Comparison of ENCODE assay signal across 16 cellular contexts in the genomic region with DNA sequence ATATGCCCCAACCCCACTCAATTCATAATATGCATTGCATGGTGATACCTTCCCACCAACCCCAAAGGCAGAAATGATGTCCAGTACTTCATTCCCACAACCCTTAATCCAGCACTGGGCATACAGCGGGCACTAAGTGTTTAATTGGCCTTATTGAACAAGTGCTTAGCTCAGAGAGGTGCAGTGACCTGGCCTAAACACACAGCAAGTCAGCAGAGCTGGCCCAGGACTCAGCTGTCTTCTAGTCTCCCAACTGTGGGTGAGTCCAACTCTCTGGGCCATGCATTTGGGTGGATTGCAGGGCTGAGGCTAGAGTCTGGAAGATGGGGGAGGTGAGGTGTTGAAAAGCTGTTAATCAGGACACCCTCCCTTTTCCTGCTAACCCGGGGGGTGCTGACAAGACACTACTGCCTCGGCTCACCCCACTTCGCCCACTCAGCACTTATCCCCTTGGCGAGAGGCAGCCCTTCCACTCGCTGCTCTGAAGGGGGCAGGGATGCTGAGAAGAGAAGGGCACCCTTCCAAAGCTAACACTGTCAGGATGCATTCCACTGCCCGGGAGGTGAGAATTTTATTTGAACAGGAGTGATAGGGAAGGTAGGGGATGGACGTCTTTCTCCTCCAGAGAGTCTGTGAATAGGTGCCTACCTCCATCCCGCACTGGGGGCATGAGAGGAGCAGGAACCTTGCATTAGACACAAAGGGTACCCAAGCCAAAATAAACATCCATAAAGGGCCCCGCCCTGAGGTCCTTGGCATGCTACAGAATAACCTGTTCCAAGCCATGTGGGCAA. TPM values are rescaled to one million over a fixed set of nuclear protein-coding genes. Genes with fewer than 3 reads are reported as not detected.
DNase-seq lines count a peak whose midpoint lies in the region; ATAC-seq, FAIRE-seq and TF ChIP-seq lines count a peak whose summit lies in the region.
"Had no signal": no experiment of that assay in that cellular context is flagged by ENCODE, and none has a peak within 500 bp of the region (broad histone marks: within the 10 kb centered on the region; RNA-seq: fewer than 3 reads in every experiment).

No MANE protein-coding gene starts in this region.

- intact Hi-C loops in prostate gland (cut with DNase I), result no loop called here

- FAIRE-seq in H54 (lab: Jason Lieb, UNC), result no peak
- FAIRE-seq: A204.1, HTR-8/SVneo, TTC549 had no signal

- no peaks in the 10 kb centered on the region for H3K27me3 ChIP-seq in prostate gland (replicated peaks; ENCODE audit: insufficient read depth)

- TF ChIP-seq POLR2A in prostate gland (IDR thresholded peaks at IDR 0.05), result no peak
- TF ChIP-seq POLR2A in H54 (IDR thresholded peaks at IDR 0.05; ENCODE audit: low read depth, low read length), result no peak

- 26% methylated on average over 10 of the region's 10 CpGs for WGBS in prostate gland

- peaks cover 46% of the 10 kb centered on the region for H3K4me1 Mint-ChIP-seq in T-helper 1 cell treated with Interleukin-12 subunit alpha and Interleukin-12 subunit beta and Interleukin-4 antibody, amounts not matched to agents 30 μg/mL and 1 μg/mL, for 36 hours (ENCODE audit: low read depth)

- no peak overlapping the region for H3K4me3 Mint-ChIP-seq in T-helper 1 cell treated with Interleukin-12 subunit alpha and Interleukin-12 subunit beta and Interleukin-4 antibody, amounts not matched to agents 30 μg/mL and 1 μg/mL, for 36 hours
- H3K4me3 Mint-ChIP-seq: activated naive CD4-positive, alpha-beta T cell treated with anti-CD3 and anti-CD28 coated beads, Interleukin-2, amount 10 ng/mL, durations not matched to agents 7 days and 5 days had no signal

- no peaks in the 10 kb centered on the region for H3K4me1 ChIP-seq in prostate gland (replicated peaks)

- DNase-seq in T-helper 1 cell, result no peak
- DNase-seq in NCI-H2029 treated with DMSO at 0.1 percent for 48 hours (lab: John Stamatoyannopoulos, UW), result peak; percentile 96
- peak; percentile 48 for DNase-seq in prostate gland (ENCODE audit: low spot score)
- DNase-seq in putamen (ENCODE audit: low spot score), result no peak
- no peak for DNase-seq in H54 (ENCODE audit: insufficient read length, low spot score)
- no peak for DNase-seq in NCI-H128 (lab: John Stamatoyannopoulos, UW; ENCODE audit: unreplicated experiment)
- DNase-seq: activated naive CD4-positive, alpha-beta T cell treated with anti-CD3 and anti-CD28 coated beads, Interleukin-2, amount 10 ng/mL, durations not matched to agents 7 days and 5 days; central memory CD4-positive, alpha-beta T cell; NCI-H1048; NCI-H510A treated with DMSO at 0.1 percent for 48 hours; SHP77 had no signal

- no peaks in the 10 kb centered on the region for H3K9me3 Mint-ChIP-seq in T-helper 1 cell treated with Interleukin-12 subunit alpha and Interleukin-12 subunit beta and Interleukin-4 antibody, amounts not matched to agents 30 μg/mL and 1 μg/mL, for 36 hours
- H3K9me3 Mint-ChIP-seq: activated naive CD4-positive, alpha-beta T cell treated with anti-CD3 and anti-CD28 coated beads, Interleukin-2, amount 10 ng/mL, durations not matched to agents 7 days and 5 days had no signal

- TF ChIP-seq CTCF in prostate gland (IDR thresholded peaks at IDR 0.05), result no peak

- peak; percentile 28 for ATAC-seq in esophagus mucosa

- H3K27ac Mint-ChIP-seq in T-helper 1 cell treated with Interleukin-12 subunit alpha and Interleukin-12 subunit beta and Interleukin-4 antibody, amounts not matched to agents 30 μg/mL and 1 μg/mL, for 36 hours, result peak overlapping the region; percentile 46
- H3K27ac Mint-ChIP-seq: activated naive CD4-positive, alpha-beta T cell treated with anti-CD3 and anti-CD28 coated beads, Interleukin-2, amount 10 ng/mL, durations not matched to agents 7 days and 5 days had no signal

- H3K9me3 ChIP-seq in prostate gland, result no peaks in the 10 kb centered on the region

- H3K4me3 ChIP-seq in prostate gland, result no peak overlapping the region

- H3K36me3 ChIP-seq in prostate gland, result no peaks in the 10 kb centered on the region

- no peak overlapping the region for H3K27ac ChIP-seq in prostate gland

- H3K27me3 Mint-ChIP-seq in T-helper 1 cell treated with Interleukin-12 subunit alpha and Interleukin-12 subunit beta and Interleukin-4 antibody, amounts not matched to agents 30 μg/mL and 1 μg/mL, for 36 hours (ENCODE audit: low read depth), result no peaks in the 10 kb centered on the region
- H3K27me3 Mint-ChIP-seq: activated naive CD4-positive, alpha-beta T cell treated with anti-CD3 and anti-CD28 coated beads, Interleukin-2, amount 10 ng/mL, durations not matched to agents 7 days and 5 days had no signal

- peaks cover 6% of the 10 kb centered on the region for H3K36me3 Mint-ChIP-seq in T-helper 1 cell treated with Interleukin-12 subunit alpha and Interleukin-12 subunit beta and Interleukin-4 antibody, amounts not matched to agents 30 μg/mL and 1 μg/mL, for 36 hours (ENCODE audit: low read depth)

RNA-seq across cellular contexts. Expression of gene KCNK5, which starts 14.2 kb away (rescaled TPM):
- 5.1 TPM for total RNA-seq in esophagus mucosa
- total RNA-seq in prostate gland, result 1 to 10 TPM; 1.8 to 2.7 TPM

Comparison
In these comparisons a context has a peak if more than half of its experiments do, and no peak if none do; other contexts are left out.
1. DNase-seq: peak in NCI-H2029 treated with DMSO at 0.1 percent for 48 hours (single experiment) and prostate gland (single experiment); none in T-helper 1 cell (0 of 5), putamen (single experiment), H54 (single experiment) and NCI-H128 (single experiment).